ENCODE assay signal across 21 cellular contexts in the genomic region with DNA sequence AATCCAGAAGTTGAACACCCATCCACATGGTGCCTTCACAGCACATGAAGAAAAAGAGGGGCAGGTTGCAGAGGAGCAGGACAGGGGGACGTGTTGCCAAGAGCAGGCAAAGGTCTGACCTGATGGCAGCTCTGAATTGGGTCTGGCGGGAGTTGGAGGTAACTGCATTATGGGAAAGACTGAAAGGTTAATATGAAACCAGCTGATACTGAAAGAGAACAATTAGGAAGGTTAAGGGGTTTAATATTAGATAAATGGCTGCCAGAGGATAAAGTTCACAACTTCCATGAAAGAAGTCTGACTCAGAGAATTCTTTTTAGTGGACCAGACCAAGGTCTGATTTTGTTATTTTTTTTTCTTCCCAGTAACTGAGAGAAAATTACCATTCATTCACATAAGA.
DNase-seq lines count a peak whose midpoint lies in the region; ATAC-seq and TF ChIP-seq lines count a peak whose summit lies in the region.
"Had no signal": no experiment of that assay in that cellular context is flagged by ENCODE, and none has a peak within 500 bp of the region (broad histone marks: within the 10 kb centered on the region; RNA-seq: fewer than 3 reads in every experiment).

No MANE protein-coding gene starts in this region.

- WGBS in liver, result 29% methylated on average over 2 of the region's 2 CpGs

- peak overlapping the region; percentile 14 for H3K4me3 Mint-ChIP-seq in osteocyte (ENCODE audit: unreplicated experiment)
- H3K4me3 Mint-ChIP-seq in CD4-positive, alpha-beta memory T cell, result no peak overlapping the region
- H3K4me3 Mint-ChIP-seq: GM23338; stimulated activated naive CD8-positive, alpha-beta T cell treated with anti-CD3 and anti-CD28 coated beads, Interleukin-15, Interleukin-2, amounts not matched to agents 100 ng/mL and 50 ng/mL, for 24 hours; T-cell had no signal

- TF ChIP-seq POLR2A in breast epithelium (IDR thresholded peaks at IDR 0.05), result no peak

- peak; percentile 42 to 55 for TF ChIP-seq RAD21 in liver (IDR thresholded peaks at IDR 0.05)

- H3K4me1 Mint-ChIP-seq in osteocyte (ENCODE audit: unreplicated experiment), result peaks cover 67% of the 10 kb centered on the region
- peaks cover 7 to 21% (median 12%) of the 10 kb centered on the region in 4 donors for H3K4me1 Mint-ChIP-seq in CD4-positive, alpha-beta memory T cell

- H3K27ac Mint-ChIP-seq in osteocyte (ENCODE audit: unreplicated experiment), result peak overlapping the region; percentile 84
- peak overlapping the region in 3 of 7 donors; percentile 12 to 79 (median 24) for H3K27ac Mint-ChIP-seq in CD4-positive, alpha-beta memory T cell
- H3K27ac Mint-ChIP-seq: GM23338; stimulated activated naive CD8-positive, alpha-beta T cell treated with anti-CD3 and anti-CD28 coated beads, Interleukin-15, Interleukin-2, amounts not matched to agents 100 ng/mL and 50 ng/mL, for 24 hours; T-cell had no signal

- peaks cover 0 to 10% of the 10 kb centered on the region in 2 donors for H3K4me1 ChIP-seq in breast epithelium
- peaks cover 14 to 74% (median 55%) of the 10 kb centered on the region in 4 donors for H3K4me1 ChIP-seq in liver (ENCODE audit: control insufficient read depth in 4 of 4, insufficient read depth in 4 of 4, low read length in 3 of 4)
- H3K4me1 ChIP-seq in CD4-positive, alpha-beta memory T cell (ENCODE audit: insufficient read depth, low read length), result peaks cover 6% of the 10 kb centered on the region

- CTCF ChIA-PET in CD4-positive, alpha-beta memory T cell (lab: Charles Lee; ENCODE audit: partially characterized antibody), result interaction anchor here (1.5 to 10.8 kb wide), 4 partner anchors 9 to 354 kb away, joined by 4 to 193 read pairs (median 84); no protein-coding TSS in a partner anchor

- no peak for TF ChIP-seq CTCF in breast epithelium (IDR thresholded peaks at IDR 0.05)
- TF ChIP-seq CTCF in liver (IDR thresholded peaks at IDR 0.05; ENCODE audit: low read depth, low read length, missing input control), result peak; percentile 25
- no peak for TF ChIP-seq CTCF in osteocyte (IDR thresholded peaks at IDR 0.05)

- peak overlapping the region; percentile 55 to 56 for H3K27ac ChIP-seq in breast epithelium
- H3K27ac ChIP-seq in liver (ENCODE audit: low read depth in 1 of 2, low read length in 2 of 2), result peak overlapping the region; percentile 73 to 83
- H3K27ac ChIP-seq in CD4-positive, alpha-beta memory T cell (ENCODE audit: low read depth, low read length), result no peak overlapping the region
- H3K27ac ChIP-seq: VCaP had no signal

- H3K27me3 ChIP-seq in breast epithelium (no peaks in the 10 kb centered on the region), liver (ENCODE audit: control insufficient read depth in 4 of 4, insufficient read depth in 4 of 4, low read length in 3 of 4) (no peaks in the 10 kb centered on the region)
- H3K27me3 ChIP-seq in CD4-positive, alpha-beta memory T cell (ENCODE audit: insufficient read depth, low read length), result no peaks in the 10 kb centered on the region
- H3K27me3 ChIP-seq: upper lobe of right lung had no signal

- no peaks in the 10 kb centered on the region for H3K9me3 ChIP-seq in breast epithelium
- no peaks in the 10 kb centered on the region for H3K9me3 ChIP-seq in liver (ENCODE audit: control insufficient read depth in 4 of 4, low read length in 3 of 4)
- H3K9me3 ChIP-seq in CD4-positive, alpha-beta memory T cell (ENCODE audit: control insufficient read depth in 1 of 2, low read length in 2 of 2), result no peaks in the 10 kb centered on the region
- H3K9me3 ChIP-seq: mucosa of descending colon, upper lobe of right lung had no signal

- POLR2A ChIA-PET in CD4-positive, alpha-beta memory T cell (lab: Charles Lee; ENCODE audit: partially characterized antibody), result no interaction called here

- no peak for ATAC-seq in HG02642 (IDR thresholded peaks at IDR 0.05; ENCODE audit: poor library complexity, unreplicated experiment)
- ATAC-seq: mucosa of descending colon, T-cell, upper lobe of right lung had no signal

- intact Hi-C loops in breast epithelium (cut with DNase I; ENCODE audit: low total_unique reads), result no loop called here
- intact Hi-C loops in CD4-positive, alpha-beta memory T cell (cut with micrococcal nuclease), result no loop called here

- H3K4me3 ChIP-seq in breast epithelium, result no peak overlapping the region
- H3K4me3 ChIP-seq in liver (ENCODE audit: low read depth in 1 of 3, low read length in 3 of 3), result peak overlapping the region in 2 of 3 donors; percentile 17 to 38
- H3K4me3 ChIP-seq in CD4-positive, alpha-beta memory T cell (ENCODE audit: low read length in 2 of 2), result no peak overlapping the region
- H3K4me3 ChIP-seq: GM23338, mucosa of descending colon, upper lobe of right lung had no signal

- H3K36me3 ChIP-seq in breast epithelium (no peaks in the 10 kb centered on the region), liver (ENCODE audit: control insufficient read depth in 4 of 4, insufficient read depth in 3 of 4, low read depth in 1 of 4, low read length in 3 of 4) (no peaks in the 10 kb centered on the region)
- no peaks in the 10 kb centered on the region for H3K36me3 ChIP-seq in CD4-positive, alpha-beta memory T cell (ENCODE audit: insufficient read depth, low read length)
- H3K36me3 ChIP-seq: upper lobe of right lung had no signal

- H3K9me3 Mint-ChIP-seq in osteocyte (ENCODE audit: unreplicated experiment), result no peaks in the 10 kb centered on the region
- peaks cover 0 to 1% (median 0%) of the 10 kb centered on the region in 8 donors for H3K9me3 Mint-ChIP-seq in CD4-positive, alpha-beta memory T cell
- H3K9me3 Mint-ChIP-seq: GM23338; stimulated activated naive CD8-positive, alpha-beta T cell treated with anti-CD3 and anti-CD28 coated beads, Interleukin-15, Interleukin-2, amounts not matched to agents 100 ng/mL and 50 ng/mL, for 24 hours; T-cell had no signal

- no peak overlapping the region for H3K9ac ChIP-seq in liver (ENCODE audit: low read depth in 1 of 2, low read length in 2 of 2)

- DNase-seq in M059J (ENCODE audit: low read depth), result peak; percentile 62
- DNase-seq in breast epithelium (ENCODE audit: low spot score in 2 of 2), result no peak
- no peak for DNase-seq in osteocyte (ENCODE audit: extremely low spot score, unreplicated experiment)
- no peak for DNase-seq in CD4-positive, alpha-beta memory T cell
- DNase-seq in dedifferentiated amniotic fluid mesenchymal stem cell (ENCODE audit: extremely low spot score), result no peak
- DNase-seq in NCI-H1930 (lab: John Stamatoyannopoulos, UW), result no peak
- DNase-seq: activated CD4-positive, alpha-beta T cell treated with anti-CD3 and anti-CD28 coated beads, Interleukin-2, amount 50 U/mL, for 4 hours; COR-L47; EL; hippocampal formation; mucosa of descending colon; NCI-H1105 treated with DMSO at 0.1 percent for 48 hours; NCI-H524 treated with DMSO at 0.1 percent for 48 hours; stimulated activated CD4-positive, alpha-beta T cell treated with anti-CD3 and anti-CD28 coated beads, Interleukin-2, amount 100 ng/mL, for 24 hours; T-cell; upper lobe of right lung had no signal

- H3K36me3 Mint-ChIP-seq in osteocyte (ENCODE audit: unreplicated experiment), result no peaks in the 10 kb centered on the region
- no peaks in the 10 kb centered on the region for H3K36me3 Mint-ChIP-seq in CD4-positive, alpha-beta memory T cell
- H3K36me3 Mint-ChIP-seq: T-cell had no signal

- H3K27me3 Mint-ChIP-seq in osteocyte (ENCODE audit: unreplicated experiment), result peaks cover 3% of the 10 kb centered on the region
- H3K27me3 Mint-ChIP-seq in CD4-positive, alpha-beta memory T cell, result no peaks in the 10 kb centered on the region
- H3K27me3 Mint-ChIP-seq: stimulated activated naive CD8-positive, alpha-beta T cell treated with anti-CD3 and anti-CD28 coated beads, Interleukin-15, Interleukin-2, amounts not matched to agents 100 ng/mL and 50 ng/mL, for 24 hours; T-cell had no signal

TF ChIP-seq in liver, 16 proteins besides CTCF, POLR2A, EP300 and RAD21 (continues in another document):
- TF ChIP-seq SP1 (IDR thresholded peaks at IDR 0.05) (peak; percentile 68), RXRA (IDR thresholded peaks at IDR 0.05) (peak; percentile 62 to 85), GABPA (IDR thresholded peaks at IDR 0.05 in 1 of 2, conservative IDR thresholded peaks at IDR 0.05 in 1 of 2) (no peak), NR2F2 (IDR thresholded peaks at IDR 0.05) (peak; percentile 69), EGR1 (IDR thresholded peaks at IDR 0.05; ENCODE audit: low read depth in 2 of 2) (peak in 1 of 2 donors; percentile 46), HNF4A (conservative IDR thresholded peaks at IDR 0.05) (peak; percentile 75 to 91), YY1 (IDR thresholded peaks at IDR 0.05) (peak; percentile 91), JUND (IDR thresholded peaks at IDR 0.05) (peak in 1 of 2 donors; percentile 72), TAF1 (conservative IDR thresholded peaks at IDR 0.05) (peak; percentile 78), FOXA2 (IDR thresholded peaks at IDR 0.05) (peak; percentile 14), FOXA1 (IDR thresholded peaks at IDR 0.05) (no peak), HNF4G (IDR thresholded peaks at IDR 0.05) (no peak)
- TF ChIP-seq, protein P1, sequence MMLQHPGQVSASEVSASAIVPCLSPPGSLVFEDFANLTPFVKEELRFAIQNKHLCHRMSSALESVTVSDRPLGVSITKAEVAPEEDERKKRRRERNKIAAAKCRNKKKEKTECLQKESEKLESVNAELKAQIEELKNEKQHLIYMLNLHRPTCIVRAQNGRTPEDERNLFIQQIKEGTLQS (IDR thresholded peaks at IDR 0.05), result peak; percentile 31
- TF ChIP-seq, protein P2, sequence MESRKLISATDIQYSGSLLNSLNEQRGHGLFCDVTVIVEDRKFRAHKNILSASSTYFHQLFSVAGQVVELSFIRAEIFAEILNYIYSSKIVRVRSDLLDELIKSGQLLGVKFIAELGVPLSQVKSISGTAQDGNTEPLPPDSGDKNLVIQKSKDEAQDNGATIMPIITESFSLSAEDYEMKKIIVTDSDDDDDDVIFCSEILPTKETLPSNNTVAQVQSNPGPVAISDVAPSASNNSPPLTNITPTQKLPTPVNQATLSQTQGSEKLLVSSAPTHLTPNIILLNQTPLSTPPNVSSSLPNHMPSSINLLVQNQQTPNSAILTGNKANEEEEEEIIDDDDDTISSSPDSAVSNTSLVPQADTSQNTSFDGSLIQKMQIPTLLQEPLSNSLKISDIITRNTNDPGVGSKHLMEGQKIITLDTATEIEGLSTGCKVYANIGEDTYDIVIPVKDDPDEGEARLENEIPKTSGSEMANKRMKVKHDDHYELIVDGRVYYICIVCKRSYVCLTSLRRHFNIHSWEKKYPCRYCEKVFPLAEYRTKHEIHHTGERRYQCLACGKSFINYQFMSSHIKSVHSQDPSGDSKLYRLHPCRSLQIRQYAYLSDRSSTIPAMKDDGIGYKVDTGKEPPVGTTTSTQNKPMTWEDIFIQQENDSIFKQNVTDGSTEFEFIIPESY (IDR thresholded peaks at IDR 0.05), result peak; percentile 63
- TF ChIP-seq, protein P3, sequence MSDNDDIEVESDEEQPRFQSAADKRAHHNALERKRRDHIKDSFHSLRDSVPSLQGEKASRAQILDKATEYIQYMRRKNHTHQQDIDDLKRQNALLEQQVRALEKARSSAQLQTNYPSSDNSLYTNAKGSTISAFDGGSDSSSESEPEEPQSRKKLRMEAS (IDR thresholded peaks at IDR 0.05), result peak; percentile 60

Comparison
In these comparisons a context has a peak if more than half of its experiments do, and no peak if none do; other contexts are left out.
1. H3K4me3 ChIP-seq: peak in liver (2 of 3); none in breast epithelium (0 of 3) and CD4-positive, alpha-beta memory T cell (0 of 2).